In the genomic region with DNA sequence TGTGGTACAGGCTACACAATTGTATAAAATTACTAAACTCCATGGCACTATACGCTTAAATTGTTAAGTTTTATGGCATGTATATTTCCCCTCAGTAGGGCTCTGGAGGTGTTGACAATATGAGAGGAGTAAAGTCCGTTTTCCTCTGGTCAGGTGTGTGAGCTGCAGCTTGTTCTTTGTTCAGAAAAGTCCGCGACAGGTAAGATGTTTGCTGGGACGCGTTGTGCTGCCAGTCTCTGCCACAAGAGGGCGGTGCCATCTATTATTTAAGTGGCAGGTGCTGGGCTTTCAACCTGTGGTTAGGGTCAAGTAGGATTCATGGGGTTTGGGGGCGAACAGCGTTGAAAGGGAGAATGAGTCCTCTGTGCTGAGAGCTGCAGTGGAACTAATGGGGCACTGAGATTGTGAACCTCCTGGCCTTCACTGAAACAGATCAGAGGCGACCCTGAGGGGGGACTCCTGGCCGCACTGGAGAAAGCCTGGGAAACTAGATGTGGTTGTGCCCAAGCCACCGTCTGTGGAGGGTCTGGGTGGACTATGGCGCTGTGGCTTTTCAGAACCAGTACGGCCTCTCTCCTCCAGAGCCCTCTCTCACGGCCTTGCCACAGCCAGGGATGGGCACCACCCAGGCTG, we compare ENCODE assay signal across 8 cellular contexts.
A peak's percentile ranks its signal among the peaks of the same experiment; 100 is the strongest.
DNase-seq lines count a peak whose midpoint lies in the region; ATAC-seq, FAIRE-seq and TF ChIP-seq lines count a peak whose summit lies in the region.

No MANE protein-coding gene starts in this region.

- no peak for TF ChIP-seq POLR2A in A549 (IDR thresholded peaks at IDR 0.05; ENCODE audit: low read length)

- H3K27ac ChIP-seq in A549 = no peak overlapping the region

- POLR2A ChIA-PET in A549 (lab: Yijun Ruan, JAX) = no interaction called here

- H3K4me1 ChIP-seq in A549 = no peaks in the 10 kb centered on the region

- TF ChIP-seq CTCF in A549 (IDR thresholded peaks at IDR 0.05) (peak; percentile 25; the same call in 2 of the 3 replicates), GM12873 (IDR thresholded peaks at IDR 0.05; ENCODE audit: insufficient read depth, low read depth, low read length, missing control alignments) (peak; percentile 89), astrocyte of the spinal cord (IDR thresholded peaks at IDR 0.05; ENCODE audit: low read depth, low read length) (peak; percentile 34), nephron (IDR thresholded peaks at IDR 0.05; ENCODE audit: unreplicated experiment in 3 of 3) (peak; percentile 66 to 71 (median 67))

- CTCF ChIA-PET in A549 (lab: Yijun Ruan, JAX) = interaction anchor here (1.1 to 1.4 kb wide), 2 partner anchors 8 to 13 kb away, joined by 3 read pairs; no protein-coding TSS in a partner anchor

- no peak overlapping the region for H3K4me2 ChIP-seq in A549

- peak; percentile 20 to 52; a peak in 3 of 5 replicates for TF ChIP-seq RAD21 in A549 (conservative IDR thresholded peaks at IDR 0.05 in 1 of 2, IDR thresholded peaks at IDR 0.05 in 1 of 2)

- ATAC-seq in A549 = peak in 1 of 2 experiments; percentile 51; a peak in 2 of 6 replicates
- no peak for ATAC-seq in activated T-helper 17 cell treated with anti-CD3 and anti-CD28 coated beads, Interleukin-2, amount 50 U/mL, for 72 hours (replicated peaks)

- WGBS in A549 (ENCODE audit: missing lambda C conversion rate) = 26% methylated on average over 15 of the region's 15 CpGs

- FAIRE-seq in A549 (lab: Jason Lieb, UNC) = no peak

- no peak overlapping the region for H3K27ac Mint-ChIP-seq in nephron
- H3K27ac Mint-ChIP-seq in activated T-helper 17 cell treated with anti-CD3 and anti-CD28 coated beads, Interleukin-2, amount 50 U/mL, for 72 hours = no peak overlapping the region

- peaks cover 13% of the 10 kb centered on the region for H3K27me3 Mint-ChIP-seq in nephron (ENCODE audit: low read depth)
- peaks cover 6% of the 10 kb centered on the region for H3K27me3 Mint-ChIP-seq in activated T-helper 17 cell treated with anti-CD3 and anti-CD28 coated beads, Interleukin-2, amount 50 U/mL, for 72 hours

- no peak overlapping the region for H3K4me3 Mint-ChIP-seq in nephron
- H3K4me3 Mint-ChIP-seq in activated T-helper 17 cell treated with anti-CD3 and anti-CD28 coated beads, Interleukin-2, amount 50 U/mL, for 72 hours = no peak overlapping the region

- H3K4me1 Mint-ChIP-seq in nephron = peaks cover 24% of the 10 kb centered on the region
- no peaks in the 10 kb centered on the region for H3K4me1 Mint-ChIP-seq in activated T-helper 17 cell treated with anti-CD3 and anti-CD28 coated beads, Interleukin-2, amount 50 U/mL, for 72 hours

- TF ChIP-seq EP300 in A549 (IDR thresholded peaks at IDR 0.05) = no peak

- peaks cover 16% of the 10 kb centered on the region for H3K9me3 Mint-ChIP-seq in nephron
- peaks cover 25% of the 10 kb centered on the region for H3K9me3 Mint-ChIP-seq in activated T-helper 17 cell treated with anti-CD3 and anti-CD28 coated beads, Interleukin-2, amount 50 U/mL, for 72 hours

- H3K4me3 ChIP-seq in A549 (no peak overlapping the region), astrocyte of the spinal cord (ENCODE audit: low read depth, low read length) (no peak overlapping the region)

- no peaks in the 10 kb centered on the region for H3K9me3 ChIP-seq in A549

- in situ Hi-C loops in astrocyte of the spinal cord (cut with HindIII; ENCODE audit: low sequenced_read_pairs) = no loop called here

- no peaks in the 10 kb centered on the region for H3K36me3 Mint-ChIP-seq in nephron (ENCODE audit: low read depth)
- H3K36me3 Mint-ChIP-seq in activated T-helper 17 cell treated with anti-CD3 and anti-CD28 coated beads, Interleukin-2, amount 50 U/mL, for 72 hours (ENCODE audit: low read depth) = no peaks in the 10 kb centered on the region

- DNase-seq in A549 (ENCODE audit: low read depth in 1 of 2, low spot score in 1 of 2) = peak; percentile 19 to 25
- peak; percentile 16 for DNase-seq in NCI-H345 treated with DMSO at 0.1 percent for 48 hours (lab: John Stamatoyannopoulos, UW; ENCODE audit: unreplicated experiment)
- DNase-seq in astrocyte of the spinal cord (ENCODE audit: low read depth, low spot score) = no peak
- no peak for DNase-seq in central memory CD4-positive, alpha-beta T cell
- no peak for DNase-seq in globus pallidus (ENCODE audit: low spot score)

TF ChIP-seq in A549, 52 proteins besides CTCF, POLR2A, EP300 and RAD21:
- TF ChIP-seq CBX8 (IDR thresholded peaks at IDR 0.05) (no peak), HOXA7 (CRISPR knock-in tag; IDR thresholded peaks at IDR 0.05) (no peak), MAZ (IDR thresholded peaks at IDR 0.05; ENCODE audit: borderline replicate concordance, low read depth, low read length) (no peak), ESRRA (IDR thresholded peaks at IDR 0.05; ENCODE audit: borderline replicate concordance, low read length) (no peak), EHMT2 (IDR thresholded peaks at IDR 0.05; ENCODE audit: low read depth) (no peak), RNF2 (IDR thresholded peaks at IDR 0.05; ENCODE audit: borderline replicate concordance, low read depth) (no peak), SMC3 (IDR thresholded peaks at IDR 0.05) (no peak), TFCP2L1 (CRISPR knock-in tag; IDR thresholded peaks at IDR 0.05) (no peak), NR3C1 (IDR thresholded peaks at IDR 0.05) (no peak), FOSL2 (IDR thresholded peaks at IDR 0.05) (no peak), FOSL2 (CRISPR knock-in tag; IDR thresholded peaks at IDR 0.05) (no peak), CHD2 (IDR thresholded peaks at IDR 0.05; ENCODE audit: low read length, partially characterized antibody) (no peak), FOXS1 (CRISPR knock-in tag; IDR thresholded peaks at IDR 0.05) (no peak), HDAC2 (IDR thresholded peaks at IDR 0.05) (no peak), RARB (CRISPR knock-in tag; IDR thresholded peaks at IDR 0.05) (no peak)
- TF ChIP-seq, protein P1, sequence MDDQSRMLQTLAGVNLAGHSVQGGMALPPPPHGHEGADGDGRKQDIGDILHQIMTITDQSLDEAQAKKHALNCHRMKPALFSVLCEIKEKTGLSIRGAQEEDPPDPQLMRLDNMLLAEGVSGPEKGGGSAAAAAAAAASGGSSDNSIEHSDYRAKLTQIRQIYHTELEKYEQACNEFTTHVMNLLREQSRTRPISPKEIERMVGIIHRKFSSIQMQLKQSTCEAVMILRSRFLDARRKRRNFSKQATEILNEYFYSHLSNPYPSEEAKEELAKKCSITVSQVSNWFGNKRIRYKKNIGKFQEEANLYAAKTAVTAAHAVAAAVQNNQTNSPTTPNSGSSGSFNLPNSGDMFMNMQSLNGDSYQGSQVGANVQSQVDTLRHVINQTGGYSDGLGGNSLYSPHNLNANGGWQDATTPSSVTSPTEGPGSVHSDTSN (IDR thresholded peaks at IDR 0.05) = no peak
- TF ChIP-seq, protein P2, sequence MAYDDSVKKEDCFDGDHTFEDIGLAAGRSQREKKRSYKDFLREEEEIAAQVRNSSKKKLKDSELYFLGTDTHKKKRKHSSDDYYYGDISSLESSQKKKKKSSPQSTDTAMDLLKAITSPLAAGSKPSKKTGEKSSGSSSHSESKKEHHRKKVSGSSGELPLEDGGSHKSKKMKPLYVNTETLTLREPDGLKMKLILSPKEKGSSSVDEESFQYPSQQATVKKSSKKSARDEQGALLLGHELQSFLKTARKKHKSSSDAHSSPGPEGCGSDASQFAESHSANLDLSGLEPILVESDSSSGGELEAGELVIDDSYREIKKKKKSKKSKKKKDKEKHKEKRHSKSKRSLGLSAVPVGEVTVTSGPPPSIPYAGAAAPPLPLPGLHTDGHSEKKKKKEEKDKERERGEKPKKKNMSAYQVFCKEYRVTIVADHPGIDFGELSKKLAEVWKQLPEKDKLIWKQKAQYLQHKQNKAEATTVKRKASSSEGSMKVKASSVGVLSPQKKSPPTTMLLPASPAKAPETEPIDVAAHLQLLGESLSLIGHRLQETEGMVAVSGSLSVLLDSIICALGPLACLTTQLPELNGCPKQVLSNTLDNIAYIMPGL (CRISPR knock-in tag; IDR thresholded peaks at IDR 0.05; ENCODE audit: borderline replicate concordance) = no peak
TF ChIP-seq in A549: peak in this region for 0.

Comparison
In these comparisons a context has a peak if more than half of its experiments do, and no peak if none do; other contexts are left out.
1. DNase-seq: peak in A549 (2 of 2) and NCI-H345 treated with DMSO at 0.1 percent for 48 hours (single experiment); none in astrocyte of the spinal cord (single experiment), central memory CD4-positive, alpha-beta T cell (single experiment) and globus pallidus (single experiment).
2. CTCF ChIP-seq: peak in every context shown above with its lines; median percentile 89 in GM12873; 67 in nephron; 34 in astrocyte of the spinal cord; 25 in A549.